In the genomic region with DNA sequence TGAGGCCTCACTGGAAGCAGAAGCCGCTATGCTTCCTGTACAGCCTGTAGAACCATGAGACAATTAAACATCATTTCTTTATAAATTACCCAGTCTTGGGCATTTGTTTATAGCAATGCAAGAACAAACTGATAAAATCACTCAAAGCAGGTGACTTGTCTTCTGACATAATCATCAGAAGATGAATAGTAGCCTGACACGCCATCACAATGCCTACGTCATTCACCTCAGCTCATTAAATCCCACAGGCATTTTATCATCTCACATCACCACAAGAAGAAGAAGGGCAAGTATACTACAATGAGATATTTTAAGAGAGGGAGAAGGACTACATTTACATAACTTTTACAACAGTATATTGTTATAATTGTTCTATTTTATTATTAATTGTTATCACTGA, we compare ENCODE assay signal across 22 cellular contexts. TPM values are rescaled to one million over a fixed set of nuclear protein-coding genes. Genes with fewer than 3 reads are reported as not detected.
DNase-seq lines count a peak whose midpoint lies in the region; ATAC-seq, FAIRE-seq and TF ChIP-seq lines count a peak whose summit lies in the region.
"Had no signal": no experiment of that assay in that cellular context is flagged by ENCODE, and none has a peak within 500 bp of the region (broad histone marks: within the 10 kb centered on the region; RNA-seq: fewer than 3 reads in every experiment).

No MANE protein-coding gene starts in this region.

- H4K20me1 ChIP-seq in K562 (replicated peaks; ENCODE audit: control insufficient read depth, insufficient read depth, low read length) (no peaks in the 10 kb centered on the region), keratinocyte (ENCODE audit: control insufficient read depth, extremely low read depth, insufficient read depth, low read length) (no peaks in the 10 kb centered on the region)

- H3K4me3 Mint-ChIP-seq in type B pancreatic cell, result peak overlapping the region; percentile 69

- peaks cover 22% of the 10 kb centered on the region for H3K4me1 Mint-ChIP-seq in type B pancreatic cell (ENCODE audit: unreplicated experiment)

- no peak overlapping the region for H4K8ac ChIP-seq in mesenchymal stem cell (ENCODE audit: low read length)

- H3K9me1 ChIP-seq in K562 (ENCODE audit: control insufficient read depth, insufficient read depth, low read length), result no peaks in the 10 kb centered on the region
- H3K9me1 ChIP-seq in keratinocyte (ENCODE audit: control insufficient read depth, extremely low read depth, insufficient read depth, low read length), result no peaks in the 10 kb centered on the region

- H3K79me2 ChIP-seq in K562 (ENCODE audit: control insufficient read depth, insufficient read depth, low read length) (no peaks in the 10 kb centered on the region), keratinocyte (ENCODE audit: control insufficient read depth, insufficient read depth, low read length) (peaks cover 12% of the 10 kb centered on the region)

- no peak for TF ChIP-seq CTCF in K562 (IDR thresholded peaks at IDR 0.05 in 2 of 3, conservative IDR thresholded peaks at IDR 0.05 in 1 of 3; ENCODE audit: insufficient read depth in 2 of 3, low read depth in 1 of 3, low read length in 3 of 3)
- TF ChIP-seq CTCF in keratinocyte (optimal IDR thresholded peaks at IDR 0.05 in 1 of 3, IDR thresholded peaks at IDR 0.05 in 1 of 3, conservative IDR thresholded peaks at IDR 0.05 in 1 of 3; ENCODE audit: extremely low read depth in 1 of 3, insufficient read depth in 2 of 3, low read length in 3 of 3), result no peak
- no peak for TF ChIP-seq CTCF in type B pancreatic cell (conservative IDR thresholded peaks at IDR 0.05)

- H2BK12ac ChIP-seq in mesenchymal stem cell (ENCODE audit: low read length in 2 of 2), result no peak overlapping the region

- H3K79me1 ChIP-seq in mesenchymal stem cell (replicated peaks; ENCODE audit: low read length, poor library complexity, severe bottlenecking), result no peaks in the 10 kb centered on the region

- H2BK15ac ChIP-seq in mesenchymal stem cell (ENCODE audit: low read depth, poor library complexity, severe bottlenecking), result no peak overlapping the region

- H2BK5ac ChIP-seq in mesenchymal stem cell (ENCODE audit: low read depth, low read length, poor library complexity, severe bottlenecking), result no peak overlapping the region

- peaks cover 28 to 35% of the 10 kb centered on the region in 2 experiments; a peak in 4 of 5 replicates for H3K27me3 ChIP-seq in K562 (ENCODE audit: control insufficient read depth in 2 of 2, insufficient read depth in 2 of 2, low read length in 2 of 2)
- no peaks in the 10 kb centered on the region for H3K27me3 ChIP-seq in keratinocyte (ENCODE audit: control insufficient read depth, extremely low read depth, insufficient read depth, low read length)
- peaks cover 0 to 12% of the 10 kb centered on the region in 2 experiments for H3K27me3 ChIP-seq in mesenchymal stem cell (ENCODE audit: control insufficient read depth in 1 of 2, insufficient read depth in 1 of 2, low read length in 2 of 2)
- H3K27me3 ChIP-seq: Peyer's patch, SJSA1 had no signal

- in situ Hi-C loops in K562 (cut with MboI), result no loop called here

- H3K4me1 ChIP-seq in K562 (replicated peaks in 1 of 2; ENCODE audit: control insufficient read depth in 2 of 2, insufficient read depth in 2 of 2, low read length in 2 of 2), result peaks cover 0 to 8% of the 10 kb centered on the region in 2 experiments; a peak in 2 of 5 replicates
- H3K4me1 ChIP-seq in keratinocyte (ENCODE audit: control insufficient read depth, extremely low read depth, insufficient read depth, low read length), result peaks cover 29% of the 10 kb centered on the region
- no peaks in the 10 kb centered on the region for H3K4me1 ChIP-seq in mesenchymal stem cell (ENCODE audit: control insufficient read depth, insufficient read depth, low read depth, low read length)
- H3K4me1 ChIP-seq: BE2C, Peyer's patch had no signal

- H2AFZ ChIP-seq in K562 (ENCODE audit: low read depth, low read length) (no peak overlapping the region), keratinocyte (ENCODE audit: control insufficient read depth, low read length) (no peak overlapping the region), mesenchymal stem cell (ENCODE audit: low read depth, low read length) (no peak overlapping the region)

- no peak overlapping the region for H3K23ac ChIP-seq in mesenchymal stem cell (ENCODE audit: low read length in 2 of 2)

- no peak overlapping the region for H3K4ac ChIP-seq in mesenchymal stem cell (ENCODE audit: low read depth in 1 of 2, low read length in 2 of 2)

- no peak for TF ChIP-seq EP300 in K562 (IDR thresholded peaks at IDR 0.05; ENCODE audit: low read length)

- peak overlapping the region; percentile 94 for H3K27ac Mint-ChIP-seq in type B pancreatic cell

- H3K36me3 ChIP-seq in K562 (ENCODE audit: control insufficient read depth, insufficient read depth, low read length) (no peaks in the 10 kb centered on the region), keratinocyte (ENCODE audit: control insufficient read depth in 2 of 2, extremely low read depth in 1 of 2, insufficient read depth in 2 of 2, low read length in 2 of 2) (no peaks in the 10 kb centered on the region), mesenchymal stem cell (ENCODE audit: control insufficient read depth in 1 of 2, insufficient read depth in 2 of 2, low read depth in 1 of 2, low read length in 2 of 2) (no peaks in the 10 kb centered on the region)
- H3K36me3 ChIP-seq: BE2C, Peyer's patch had no signal

- CTCF ChIA-PET in K562 (lab: Yijun Ruan, JAX; ENCODE audit: low intra/inter-chr PET ratio), result no interaction called here

- no peak overlapping the region for H4K91ac ChIP-seq in mesenchymal stem cell (ENCODE audit: low read length)

- H3K4me3 ChIP-seq in K562, result no peak overlapping the region
- H3K4me3 ChIP-seq in keratinocyte (ENCODE audit: control insufficient read depth in 2 of 3, extremely low read depth in 1 of 3, insufficient read depth in 2 of 3, low read depth in 1 of 3, low read length in 3 of 3), result no peak overlapping the region
- H3K4me3 ChIP-seq in mesenchymal stem cell (ENCODE audit: insufficient read depth in 1 of 2, low read depth in 1 of 2, low read length in 2 of 2), result no peak overlapping the region
- H3K4me3 ChIP-seq: Peyer's patch, SJSA1 had no signal

- intact Hi-C loops in K562 (cut with micrococcal nuclease), result no loop called here

- H3K14ac ChIP-seq in mesenchymal stem cell (ENCODE audit: low read length in 2 of 2), result no peak overlapping the region

- peaks cover 12% of the 10 kb centered on the region for H3K36me3 Mint-ChIP-seq in type B pancreatic cell

- H3K27ac ChIP-seq in K562 (ENCODE audit: extremely low read depth, low read depth, low read length) (no peak overlapping the region), keratinocyte (ENCODE audit: control insufficient read depth, insufficient read depth, low read length) (peak overlapping the region; percentile 63), mesenchymal stem cell (ENCODE audit: low read length, poor library complexity, severe bottlenecking) (no peak overlapping the region)
- H3K27ac ChIP-seq: Peyer's patch, SJSA1 had no signal

- whole genome bisulfite sequencing in K562 (ENCODE audit: insufficient coverage, low coverage, missing lambda C conversion rate), result 6% methylated on average over 3 of the region's 3 CpGs
- 100% methylated on average over 3 of the region's 3 CpGs for WGBS in mesenchymal stem cell

- H2BK120ac ChIP-seq in mesenchymal stem cell (ENCODE audit: low read depth, low read length), result no peak overlapping the region

- FAIRE-seq in K562 (lab: Jason Lieb, UNC) (no peak), keratinocyte (lab: Jason Lieb, UNC) (no peak)
- FAIRE-seq: D721Med, H1 had no signal

- BruUV-seq in K562 (replicated peaks; lab: Mats Ljungman, UMichigan), result no TSS peak

- H3K9me3 ChIP-seq in K562 (replicated peaks; ENCODE audit: control insufficient read depth, insufficient read depth, low read depth, low read length) (no peaks in the 10 kb centered on the region), keratinocyte (ENCODE audit: control insufficient read depth, low read depth, low read length) (no peaks in the 10 kb centered on the region), mesenchymal stem cell (ENCODE audit: control insufficient read depth, low read length) (no peaks in the 10 kb centered on the region)
- H3K9me3 ChIP-seq: BE2C, Peyer's patch, SJSA1 had no signal

- dilution Hi-C loops in keratinocyte (cut with MboI; ENCODE audit: extremely low pct_ligation_motif_present, low sequenced_read_pairs), result no loop called here

- ATAC-seq in K562 (no peak), HG02970 (IDR thresholded peaks at IDR 0.05; ENCODE audit: low FRiP score, unreplicated experiment) (no peak), GM21381 (IDR thresholded peaks at IDR 0.05; ENCODE audit: unreplicated experiment) (no peak)
- ATAC-seq: HCT116 had no signal

- DNase-seq in M059J (ENCODE audit: low read depth), result peak; percentile 82
- DNase-seq in K562 (ENCODE audit: extremely low read depth in 1 of 4, low spot score in 3 of 4), result no peak
- no peak for DNase-seq in keratinocyte (ENCODE audit: low read depth, low spot score)
- no peak for DNase-seq in type B pancreatic cell (ENCODE audit: extremely low spot score, unreplicated experiment)
- no peak for DNase-seq in mesenchymal stem cell
- DNase-seq: BE2C, DMS53, GF-D8, KBM-7, NCI-H1105, NCI-H146, NCI-H2029 treated with DMSO at 0.1 percent for 48 hours, NCI-H345, NCI-H524 treated with DMSO at 0.1 percent for 48 hours, NCI-H82, Peyer's patch had no signal

- H2AK5ac ChIP-seq in mesenchymal stem cell (ENCODE audit: low read length, severe bottlenecking), result no peak overlapping the region

- POLR2A ChIA-PET in K562 (lab: Yijun Ruan, JAX), result no interaction called here

- H3K4me2 ChIP-seq in K562 (ENCODE audit: insufficient read depth, low read length) (no peak overlapping the region), keratinocyte (ENCODE audit: control insufficient read depth, extremely low read depth, insufficient read depth, low read depth, low read length) (no peak overlapping the region), mesenchymal stem cell (ENCODE audit: low read length, poor library complexity, severe bottlenecking) (no peak overlapping the region)

- no peak for TF ChIP-seq POLR2A in K562 (conservative IDR thresholded peaks at IDR 0.05)

- H3K9ac ChIP-seq in K562 (ENCODE audit: insufficient read depth in 1 of 2, low read depth in 2 of 2, low read length in 2 of 2) (no peak overlapping the region), keratinocyte (ENCODE audit: control insufficient read depth, extremely low read depth, insufficient read depth, low read length) (no peak overlapping the region), mesenchymal stem cell (ENCODE audit: low read length) (no peak overlapping the region)

- no peaks in the 10 kb centered on the region for H3K27me3 Mint-ChIP-seq in type B pancreatic cell

- TF ChIP-seq RAD21 in K562 (CRISPR knock-in tag; conservative IDR thresholded peaks at IDR 0.05 in 1 of 2, IDR thresholded peaks at IDR 0.05 in 1 of 2), result no peak

- peaks cover 5% of the 10 kb centered on the region for H3K9me3 Mint-ChIP-seq in type B pancreatic cell

- no peak overlapping the region for H3K18ac ChIP-seq in mesenchymal stem cell (ENCODE audit: low read depth in 1 of 2, low read length in 2 of 2)

RNA-seq across cellular contexts. Expression of a gene that starts 3.1 kb away (rescaled TPM):
- 39.9 and 44.1 TPM in 2 replicates for total RNA-seq in M059J (2014; rRNA removed; shearing (Covaris generic))
- total RNA-seq in K562 (2011; cell fraction: chromatin; rRNA removed; ENCODE audit: low replicate concordance), result not detected in 2 replicates
- total RNA-seq in K562 (2011; cell fraction: nucleolus; rRNA removed), result not detected in 2 replicates
- not detected in 2 replicates for total RNA-seq in K562 (2011; cell fraction: nucleoplasm; rRNA removed)
- total RNA-seq in K562 (2014; rRNA removed), result not detected in 2 replicates
- total RNA-seq in K562 (2014; rRNA removed; fragmentation: Illumina TruSeq; extraction: Trizol), result not detected in 2 replicates
- not detected in 2 replicates for total RNA-seq in K562 (2015; rRNA removed; fragmentation: Illumina TruSeq; extraction: Trizol)
- not detected in 2 replicates for total RNA-seq in K562 (2021)
- not detected in 2 replicates for polyA plus RNA-seq in K562 (2011; rRNA removed)
- not detected in 2 replicates for polyA plus RNA-seq in K562 (2011; cell fraction: cytosol; rRNA removed)
- not detected in 2 replicates for polyA plus RNA-seq in K562 (2011; cell fraction: nucleus; rRNA removed)
- polyA plus RNA-seq in K562 (2012), result 0.09 and 0.10 TPM in 2 replicates
- polyA plus RNA-seq in K562 (2014; fragmentation: Illumina TruSeq; extraction: Trizol), result not detected in 2 replicates
- polyA plus RNA-seq in K562 (2014; fragmentation: Nextera tagmentation; extraction: Ambion mirVana), result not detected
- polyA plus RNA-seq in K562 (2014; rRNA removed), result not detected in 2 replicates
- polyA minus RNA-seq in K562 (2011; rRNA and poly(A)+ RNA removed), result not detected in 2 replicates
- 0.91 TPM in 1 of 2 replicates, not detected in the other for polyA minus RNA-seq in K562 (2011; cell fraction: cytosol; rRNA and poly(A)+ RNA removed)
- polyA minus RNA-seq in K562 (2011; cell fraction: nucleus; rRNA and poly(A)+ RNA removed), result 0.13 and 0.22 TPM in 2 replicates
- 9.1 to 12.1 TPM (median 11.0 TPM) in 3 replicates for polyA plus RNA-seq in keratinocyte
- 9.1 TPM for polyA plus RNA-seq in keratinocyte (2011; ENCODE audit: low read depth)
- polyA plus RNA-seq in keratinocyte (2011; cell fraction: cytosol; rRNA removed), result 6.8 and 11.1 TPM in 2 replicates
- polyA plus RNA-seq in keratinocyte (2011; cell fraction: nucleus; rRNA removed), result 18.3 and 19.3 TPM in 2 replicates
- 4.2 and 6.5 TPM in 2 replicates for polyA plus RNA-seq in keratinocyte (2012; ENCODE audit: low replicate concordance)
- 7.4 to 9.7 TPM (median 9.0 TPM) in 3 replicates for polyA minus RNA-seq in keratinocyte
- polyA minus RNA-seq in keratinocyte (2011; cell fraction: cytosol; rRNA and poly(A)+ RNA removed), result 5.8 TPM
- 9.6 and 12.2 TPM in 2 replicates for polyA minus RNA-seq in keratinocyte (2011; cell fraction: nucleus; rRNA and poly(A)+ RNA removed)
- total RNA-seq in type B pancreatic cell (ENCODE audit: low replicate concordance), result 6.1 and 9.3 TPM in 2 replicates
- 39.1 TPM for polyA plus RNA-seq in mesenchymal stem cell (2013, experiment 1 of 2)
- 39.0 TPM for polyA plus RNA-seq in mesenchymal stem cell (2013, experiment 2 of 2)
